In genomic region chr1:15231714-15232201, GRCh38 we compare ENCODE assay signal across 11 cellular contexts. TPM values are rescaled to one million over a fixed set of nuclear protein-coding genes. Genes with fewer than 3 reads are reported as not detected.
DNase-seq lines count a peak whose midpoint lies in the region; ATAC-seq and TF ChIP-seq lines count a peak whose summit lies in the region.
"Had no signal": no experiment of that assay in that cellular context is flagged by ENCODE, and none has a peak within 500 bp of the region (broad histone marks: within the 10 kb centered on the region; RNA-seq: fewer than 3 reads in every experiment).

No MANE protein-coding gene starts in this region.

- peak overlapping the region in 1 of 4 donors; percentile 8 for H3K27ac ChIP-seq in body of pancreas
- H3K27ac ChIP-seq: VCaP had no signal

- H3K4me1 ChIP-seq in body of pancreas: peaks cover 23% of the 10 kb centered on the region

- peak; percentile 49 for DNase-seq in activated CD4-positive, alpha-beta T cell treated with anti-CD3 and anti-CD28 coated beads for 48 hours
- DNase-seq in activated CD4-positive, alpha-beta T cell treated with anti-CD3 and anti-CD28 coated beads, Interleukin-2, amount 50 U/mL, for 1 hour: no peak
- DNase-seq in T-helper 2 cell treated with Interferon-gamma antibody and Interleukin-4, amounts not matched to agents 5 μg/mL and 100 μg/mL, for 36 hours (ENCODE audit: low spot score): peak; percentile 54
- DNase-seq in stimulated activated CD4-positive, alpha-beta T cell treated with anti-CD3 and anti-CD28 coated beads, Interleukin-4, amount 100 ng/mL, for 1 hour: peak; percentile 10
- DNase-seq in C1 segment of cervical spinal cord (lab: John Stamatoyannopoulos, UW): no peak
- DNase-seq in body of pancreas: no peak
- DNase-seq: NCI-H1436 had no signal

- no peak overlapping the region for H3K4me3 ChIP-seq in body of pancreas

- no peaks in the 10 kb centered on the region for H3K36me3 Mint-ChIP-seq in T-helper 2 cell treated with Interferon-gamma antibody and Interleukin-4, amounts not matched to agents 5 μg/mL and 100 μg/mL, for 36 hours (ENCODE audit: low read depth)

- H3K27me3 Mint-ChIP-seq in T-helper 2 cell treated with Interferon-gamma antibody and Interleukin-4, amounts not matched to agents 5 μg/mL and 100 μg/mL, for 36 hours (ENCODE audit: low read depth): peaks cover 9% of the 10 kb centered on the region

- ATAC-seq in HG02973 (IDR thresholded peaks at IDR 0.05; ENCODE audit: unreplicated experiment) (peak; percentile 96), HG03135 (IDR thresholded peaks at IDR 0.05; ENCODE audit: unreplicated experiment) (no peak), body of pancreas (no peak)

- intact Hi-C loops in body of pancreas (cut with DNase I): no loop called here

- no peaks in the 10 kb centered on the region for H3K36me3 ChIP-seq in body of pancreas (replicated peaks in 1 of 2; ENCODE audit: insufficient read depth in 1 of 2, low read depth in 2 of 2)

- TF ChIP-seq POLR2A in body of pancreas (IDR thresholded peaks at IDR 0.05): no peak

- no peaks in the 10 kb centered on the region for H3K9me3 Mint-ChIP-seq in T-helper 2 cell treated with Interferon-gamma antibody and Interleukin-4, amounts not matched to agents 5 μg/mL and 100 μg/mL, for 36 hours

- H3K4me3 Mint-ChIP-seq in T-helper 2 cell treated with Interferon-gamma antibody and Interleukin-4, amounts not matched to agents 5 μg/mL and 100 μg/mL, for 36 hours: no peak overlapping the region

- WGBS in body of pancreas, 2 donors: 73 to 93% methylated on average over 5 of the region's 5 CpGs

- peaks cover 26% of the 10 kb centered on the region for H3K4me1 Mint-ChIP-seq in T-helper 2 cell treated with Interferon-gamma antibody and Interleukin-4, amounts not matched to agents 5 μg/mL and 100 μg/mL, for 36 hours (ENCODE audit: low read depth)

- H3K9me3 ChIP-seq in body of pancreas: no peaks in the 10 kb centered on the region

- H3K27ac Mint-ChIP-seq in T-helper 2 cell treated with Interferon-gamma antibody and Interleukin-4, amounts not matched to agents 5 μg/mL and 100 μg/mL, for 36 hours: peak overlapping the region; percentile 2

- no peaks in the 10 kb centered on the region for H3K27me3 ChIP-seq in body of pancreas

- no peak for TF ChIP-seq CTCF in body of pancreas (IDR thresholded peaks at IDR 0.05)

RNA-seq across cellular contexts. Expression of gene FHAD1, which starts 15.3 kb away (rescaled TPM):
- 1 to 10 TPM; 2.9 to 4.9 TPM for total RNA-seq in body of pancreas
- total RNA-seq: lung microvascular endothelial cell had no signal

Comparison
In these comparisons a context has a peak if more than half of its experiments do, and no peak if none do; other contexts are left out.
1. DNase-seq: peak in activated CD4-positive, alpha-beta T cell treated with anti-CD3 and anti-CD28 coated beads for 48 hours (single experiment), T-helper 2 cell treated with Interferon-gamma antibody and Interleukin-4, amounts not matched to agents 5 μg/mL and 100 μg/mL, for 36 hours (single experiment) and stimulated activated CD4-positive, alpha-beta T cell treated with anti-CD3 and anti-CD28 coated beads, Interleukin-4, amount 100 ng/mL, for 1 hour (single experiment); none in activated CD4-positive, alpha-beta T cell treated with anti-CD3 and anti-CD28 coated beads, Interleukin-2, amount 50 U/mL, for 1 hour (single experiment), C1 segment of cervical spinal cord (0 of 14) and body of pancreas (0 of 4).